Comparison of ENCODE assay signal across 13 cellular contexts in genomic region chr19:13922118-13922517, GRCh38. TPM values are rescaled to one million over a fixed set of nuclear protein-coding genes. Genes with fewer than 3 reads are reported as not detected.
"Had no signal": no experiment of that assay in that cellular context is flagged by ENCODE, and none has a peak within 500 bp of the region (broad histone marks: within the 10 kb centered on the region; RNA-seq: fewer than 3 reads in every experiment).

No MANE protein-coding gene starts in this region.

RNA-seq across cellular contexts. Expression of gene PODNL1, which starts 16.1 kb away (rescaled TPM):
- total RNA-seq: endothelial cell of umbilical vein, left lobe of liver, liver, mononuclear cell had no signal
- polyA plus RNA-seq: immature natural killer cell had no signal

RNA-seq across cellular contexts. Expression of gene NANOS3, which starts 45.2 kb away (rescaled TPM):
- total RNA-seq: dermis blood vessel endothelial cell, epithelial cell of proximal tubule, esophagus muscularis mucosa, fibroblast of lung, fibroblast of villous mesenchyme, left lobe of liver, liver, mononuclear cell had no signal
- polyA plus RNA-seq: esophagus; fibroblast of lung; immature natural killer cell; liver; mammary epithelial cell; naive thymus-derived CD4-positive, alpha-beta T cell had no signal
